ENCODE assay signal across 10 cellular contexts in genomic region chr12:56836317-56836716, GRCh38.
DNase-seq lines count a peak whose midpoint lies in the region; ATAC-seq and TF ChIP-seq lines count a peak whose summit lies in the region.
"Had no signal": no experiment of that assay in that cellular context is flagged by ENCODE, and none has a peak within 500 bp of the region (broad histone marks: within the 10 kb centered on the region; RNA-seq: fewer than 3 reads in every experiment).

No MANE protein-coding gene starts in this region.

- TF ChIP-seq CTCF in RWPE1 (conservative IDR thresholded peaks at IDR 0.05; ENCODE audit: low read depth) (no peak), fibroblast of villous mesenchyme (IDR thresholded peaks at IDR 0.05; ENCODE audit: insufficient read depth, low read depth, low read length) (no peak), smooth muscle cell (IDR thresholded peaks at IDR 0.05; ENCODE audit: borderline replicate concordance, insufficient read depth, poor library complexity, severe bottlenecking) (no peak)

- no peaks in the 10 kb centered on the region for H3K36me3 Mint-ChIP-seq in activated CD4-positive, alpha-beta T cell treated with anti-CD3 and anti-CD28 coated beads for 36 hours (ENCODE audit: low read depth)
- no peaks in the 10 kb centered on the region for H3K36me3 Mint-ChIP-seq in activated CD8-positive, alpha-beta T cell treated with anti-CD3 and anti-CD28 coated beads, Interleukin-2, amount 10 ng/mL, durations not matched to agents 7 days and 5 days (ENCODE audit: low read depth)

- no peaks in the 10 kb centered on the region for H3K36me3 ChIP-seq in smooth muscle cell (ENCODE audit: low read depth)

- H3K27me3 Mint-ChIP-seq in activated CD4-positive, alpha-beta T cell treated with anti-CD3 and anti-CD28 coated beads for 36 hours = no peaks in the 10 kb centered on the region
- peaks cover 2% of the 10 kb centered on the region for H3K27me3 Mint-ChIP-seq in activated CD8-positive, alpha-beta T cell treated with anti-CD3 and anti-CD28 coated beads, Interleukin-2, amount 10 ng/mL, durations not matched to agents 7 days and 5 days (ENCODE audit: low read depth)

- no peak overlapping the region for H3K9ac ChIP-seq in smooth muscle cell (ENCODE audit: low read depth)

- peak overlapping the region; percentile 22 for H2AFZ ChIP-seq in smooth muscle cell (ENCODE audit: low read depth)

- intact Hi-C loops in activated CD4-positive, alpha-beta T cell treated with anti-CD3 and anti-CD28 coated beads for 36 hours (cut with DNase I, micrococcal nuclease) = loop anchor here in 1 of 2 experiments (5.0 kb wide), 1 partner anchor 79 kb away; no protein-coding TSS in a partner anchor

- 33% methylated on average over 3 of the region's 3 CpGs for WGBS in smooth muscle cell (ENCODE audit: low lambda C conversion rate)

- peak overlapping the region; percentile 61 for H3K4me2 ChIP-seq in smooth muscle cell

- H3K27ac ChIP-seq in RWPE1 (peak overlapping the region; percentile 62; the same call in 1 of the 2 replicates), smooth muscle cell (ENCODE audit: low read depth) (peak overlapping the region; percentile 50)

- no peaks in the 10 kb centered on the region for H4K20me1 ChIP-seq in smooth muscle cell (ENCODE audit: low read depth)

- DNase-seq in activated CD4-positive, alpha-beta T cell treated with anti-CD3 and anti-CD28 coated beads for 36 hours = no peak
- no peak for DNase-seq in activated CD4-positive, alpha-beta T cell treated with anti-CD3 and anti-CD28 coated beads for 4 hours
- peak; percentile 48 for DNase-seq in RWPE1 (ENCODE audit: low spot score)
- peak; percentile 67 for DNase-seq in fibroblast of villous mesenchyme (ENCODE audit: low read depth)
- DNase-seq in smooth muscle cell (lab: John Stamatoyannopoulos, UW; ENCODE audit: unreplicated experiment) = no peak
- DNase-seq in activated CD8-positive, alpha-beta T cell treated with anti-CD3 and anti-CD28 coated beads, Interleukin-2, amount 10 ng/mL, durations not matched to agents 7 days and 5 days = no peak
- DNase-seq in putamen (ENCODE audit: low spot score) = no peak

- ATAC-seq in activated CD4-positive, alpha-beta T cell treated with anti-CD3 and anti-CD28 coated beads for 36 hours = no peak
- ATAC-seq in activated CD8-positive, alpha-beta T cell treated with anti-CD3 and anti-CD28 coated beads, Interleukin-2, amount 10 ng/mL, durations not matched to agents 7 days and 5 days = no peak
- ATAC-seq in HG03097 (IDR thresholded peaks at IDR 0.05; ENCODE audit: low FRiP score, unreplicated experiment) = no peak
- ATAC-seq: left colon had no signal

- H3K27ac Mint-ChIP-seq in activated CD4-positive, alpha-beta T cell treated with anti-CD3 and anti-CD28 coated beads for 36 hours = peak overlapping the region; percentile 83
- no peak overlapping the region for H3K27ac Mint-ChIP-seq in activated CD8-positive, alpha-beta T cell treated with anti-CD3 and anti-CD28 coated beads, Interleukin-2, amount 10 ng/mL, durations not matched to agents 7 days and 5 days
- H3K27ac Mint-ChIP-seq: dendritic cell treated with granulocyte-macrophage colony-stimulating factor and Interleukin-4, amounts not matched to agents 40 ng/mL and 50 ng/mL, for 4 days had no signal

- H3K27me3 ChIP-seq in smooth muscle cell (ENCODE audit: low read depth) = no peaks in the 10 kb centered on the region

- no peaks in the 10 kb centered on the region for H3K9me3 ChIP-seq in smooth muscle cell (replicated peaks; ENCODE audit: low read depth)

- CTCF ChIA-PET in activated CD4-positive, alpha-beta T cell treated with anti-CD3 and anti-CD28 coated beads for 36 hours (lab: Charles Lee) = interaction anchor here (2.7 kb wide), 1 partner anchor 165 kb away, joined by 10 read pairs; no protein-coding TSS in a partner anchor
- CTCF ChIA-PET in RWPE1 (lab: Yijun Ruan, JAX) = interaction anchor here (1.4 kb wide), 1 partner anchor 151 kb away, joined by 3 read pairs; no protein-coding TSS in a partner anchor
- CTCF ChIA-PET in activated CD8-positive, alpha-beta T cell treated with anti-CD3 and anti-CD28 coated beads, Interleukin-2, amount 10 ng/mL, durations not matched to agents 7 days and 5 days (lab: Charles Lee) = no interaction called here

- peaks cover 9% of the 10 kb centered on the region for H3F3A ChIP-seq in smooth muscle cell (ENCODE audit: low read depth)

- no peaks in the 10 kb centered on the region for H3K4me1 ChIP-seq in smooth muscle cell (ENCODE audit: low read depth)

- H3K9me3 Mint-ChIP-seq in activated CD4-positive, alpha-beta T cell treated with anti-CD3 and anti-CD28 coated beads for 36 hours (ENCODE audit: low read depth) = no peaks in the 10 kb centered on the region
- no peaks in the 10 kb centered on the region for H3K9me3 Mint-ChIP-seq in activated CD8-positive, alpha-beta T cell treated with anti-CD3 and anti-CD28 coated beads, Interleukin-2, amount 10 ng/mL, durations not matched to agents 7 days and 5 days (ENCODE audit: insufficient read depth)
- H3K9me3 Mint-ChIP-seq: dendritic cell treated with granulocyte-macrophage colony-stimulating factor and Interleukin-4, amounts not matched to agents 40 ng/mL and 50 ng/mL, for 4 days had no signal

- no peak overlapping the region for H3K4me3 Mint-ChIP-seq in activated CD4-positive, alpha-beta T cell treated with anti-CD3 and anti-CD28 coated beads for 36 hours
- H3K4me3 Mint-ChIP-seq in activated CD8-positive, alpha-beta T cell treated with anti-CD3 and anti-CD28 coated beads, Interleukin-2, amount 10 ng/mL, durations not matched to agents 7 days and 5 days = no peak overlapping the region
- H3K4me3 Mint-ChIP-seq: dendritic cell treated with granulocyte-macrophage colony-stimulating factor and Interleukin-4, amounts not matched to agents 40 ng/mL and 50 ng/mL, for 4 days had no signal

- POLR2A ChIA-PET in activated CD4-positive, alpha-beta T cell treated with anti-CD3 and anti-CD28 coated beads for 36 hours (lab: Charles Lee) = interaction anchor here (0.6 to 0.7 kb wide), 2 partner anchors 13 to 451 kb away, joined by 3 to 8 read pairs; no protein-coding TSS in a partner anchor
- POLR2A ChIA-PET in RWPE1 (lab: Yijun Ruan, JAX; ENCODE audit: low non-redundant PET) = no interaction called here
- POLR2A ChIA-PET in activated CD8-positive, alpha-beta T cell treated with anti-CD3 and anti-CD28 coated beads, Interleukin-2, amount 10 ng/mL, durations not matched to agents 7 days and 5 days (lab: Charles Lee) = no interaction called here

- peaks cover 16% of the 10 kb centered on the region for H3K4me1 Mint-ChIP-seq in activated CD4-positive, alpha-beta T cell treated with anti-CD3 and anti-CD28 coated beads for 36 hours
- H3K4me1 Mint-ChIP-seq in activated CD8-positive, alpha-beta T cell treated with anti-CD3 and anti-CD28 coated beads, Interleukin-2, amount 10 ng/mL, durations not matched to agents 7 days and 5 days (ENCODE audit: low read depth) = peaks cover 13% of the 10 kb centered on the region

- no peak overlapping the region for H3K4me3 ChIP-seq in fibroblast of villous mesenchyme (ENCODE audit: low read depth, low read length)
- H3K4me3 ChIP-seq in smooth muscle cell = no peak overlapping the region

- H3K79me2 ChIP-seq in smooth muscle cell (ENCODE audit: low read depth) = no peaks in the 10 kb centered on the region

Comparison
In these comparisons a context has a peak if more than half of its experiments do, and no peak if none do; other contexts are left out.
1. DNase-seq: peak in RWPE1 (single experiment) and fibroblast of villous mesenchyme (single experiment); none in activated CD4-positive, alpha-beta T cell treated with anti-CD3 and anti-CD28 coated beads for 36 hours (single experiment), activated CD4-positive, alpha-beta T cell treated with anti-CD3 and anti-CD28 coated beads for 4 hours (0 of 2), smooth muscle cell (single experiment), activated CD8-positive, alpha-beta T cell treated with anti-CD3 and anti-CD28 coated beads, Interleukin-2, amount 10 ng/mL, durations not matched to agents 7 days and 5 days (single experiment) and putamen (single experiment).